ENCODE assay signal across 1 cellular context in the genomic region with DNA sequence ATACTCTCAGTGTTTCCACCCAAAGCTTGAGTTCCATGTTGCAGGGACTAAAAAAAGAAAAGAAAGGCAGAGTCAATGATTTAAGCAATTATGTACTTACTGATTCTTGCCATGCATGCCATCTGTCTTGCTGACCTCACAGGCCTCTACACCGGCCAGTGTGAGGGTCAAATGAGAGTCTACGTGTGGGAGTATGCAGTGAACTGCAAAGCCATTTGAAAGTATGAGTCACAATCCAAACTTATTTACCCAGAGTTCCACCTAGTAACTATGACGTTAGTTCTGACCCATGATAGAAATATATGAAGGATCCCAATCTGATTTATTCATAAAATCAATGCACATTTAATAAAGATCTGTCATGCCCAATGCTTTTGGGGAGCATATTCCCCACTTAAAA.
TF ChIP-seq lines count a peak whose summit lies in the region.

No MANE protein-coding gene starts in this region.

TF ChIP-seq in HepG2, 621 proteins besides CTCF, POLR2A, EP300 and RAD21 (continued from another document):
- no peak for TF ChIP-seq ZNF367 (CRISPR knock-in tag; IDR thresholded peaks at IDR 0.05; ENCODE audit: borderline replicate concordance)
- TF ChIP-seq HMGA1 (CRISPR knock-in tag; conservative IDR thresholded peaks at IDR 0.05): no peak
- TF ChIP-seq DMAP1 (CRISPR knock-in tag; IDR thresholded peaks at IDR 0.05): no peak
TF ChIP-seq in HepG2: peak in this region for 2.
